In the genomic region with DNA sequence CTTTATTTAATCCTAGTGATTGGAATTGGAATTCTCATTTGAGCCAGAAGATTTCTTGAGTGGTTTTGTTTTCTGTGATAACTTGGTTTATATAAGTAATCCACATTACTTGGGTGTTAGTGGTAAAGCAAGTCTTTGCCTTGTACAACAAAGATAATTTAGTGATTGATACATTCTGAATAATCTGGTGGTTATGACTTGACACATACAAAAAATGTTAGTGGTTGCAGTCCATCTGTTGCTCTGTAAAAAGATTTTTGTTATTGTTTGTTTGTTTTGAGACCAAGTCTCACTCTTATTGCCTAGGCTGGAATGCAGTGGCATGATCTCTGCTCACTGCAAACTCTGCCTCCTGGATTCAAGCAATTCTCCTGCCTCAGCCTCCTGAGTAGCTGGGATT, we compare ENCODE assay signal across 18 cellular contexts. TPM values are rescaled to one million over a fixed set of nuclear protein-coding genes. Genes with fewer than 3 reads are reported as not detected.
"Had no signal": no experiment of that assay in that cellular context is flagged by ENCODE, and none has a peak within 500 bp of the region (broad histone marks: within the 10 kb centered on the region; RNA-seq: fewer than 3 reads in every experiment).

No MANE protein-coding gene starts in this region.

- DNase-seq: dorsolateral prefrontal cortex; effector CD4-positive, alpha-beta T cell; hypothalamus; immature natural killer cell; islet precursor cell; left ventricle myocardium superior; lower lobe of right lung; naive thymus-derived CD8-positive, alpha-beta T cell; nephron progenitor cell; nucleus accumbens; stimulated activated CD4-positive, alpha-beta T cell treated with anti-CD3 and anti-CD28 coated beads, Interleukin-2, amount 100 ng/mL, for 24 hours; stimulated activated CD4-positive, alpha-beta T cell treated with anti-CD3 and anti-CD28 coated beads, Interleukin-4, amount 100 ng/mL, for 24 hours; transverse colon; upper lobe of right lung; uterus had no signal

- ATAC-seq: left ventricle myocardium superior; lower lobe of right lung; naive thymus-derived CD8-positive, alpha-beta T cell; sciatic nerve; stimulated activated memory B cell treated with anti-CD40 and anti-IgM and Interleukin-4, amounts not matched to agents 10 μg/mL and 1 μg/mL and 100 μg/mL, for 72 hours; upper lobe of right lung had no signal

- FAIRE-seq: frontal cortex had no signal

RNA-seq across cellular contexts. Expression of a gene that starts 13.2 kb away (rescaled TPM):
- polyA plus RNA-seq: naive thymus-derived CD8-positive, alpha-beta T cell had no signal
